22 cellular contexts compared by ENCODE assay signal in the genomic region with DNA sequence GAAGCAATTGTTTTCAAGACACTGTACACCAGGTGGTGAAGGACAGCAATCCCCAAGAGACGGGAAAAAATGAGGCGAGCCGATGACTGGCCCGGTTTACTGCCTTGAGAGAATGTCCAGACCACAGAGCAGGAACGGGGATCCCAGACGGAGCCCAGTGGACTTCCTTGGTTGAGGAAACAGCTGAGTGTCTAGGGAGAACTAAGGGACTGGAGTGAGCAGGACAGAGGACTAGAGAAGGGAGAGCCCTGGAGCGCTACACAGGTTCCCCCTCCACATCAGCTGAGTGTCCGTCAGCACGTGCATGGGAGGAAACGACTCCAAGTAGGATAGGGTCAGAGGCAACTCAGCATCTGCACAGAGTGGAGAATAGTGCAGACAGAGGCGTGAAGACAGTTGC. TPM values are rescaled to one million over a fixed set of nuclear protein-coding genes. Genes with fewer than 3 reads are reported as not detected.
DNase-seq lines count a peak whose midpoint lies in the region; ATAC-seq, FAIRE-seq and TF ChIP-seq lines count a peak whose summit lies in the region.
"Had no signal": no experiment of that assay in that cellular context is flagged by ENCODE, and none has a peak within 500 bp of the region (broad histone marks: within the 10 kb centered on the region; RNA-seq: fewer than 3 reads in every experiment).

No MANE protein-coding gene starts in this region.

- peaks cover 14% of the 10 kb centered on the region for H3K27me3 Mint-ChIP-seq in type B pancreatic cell

- no peak for TF ChIP-seq POLR2A in K562 (conservative IDR thresholded peaks at IDR 0.05)

- no peak overlapping the region for H3K9ac ChIP-seq in K562 (ENCODE audit: insufficient read depth in 1 of 2, low read depth in 2 of 2, low read length in 2 of 2)

- H3K9me3 Mint-ChIP-seq in type B pancreatic cell = peaks cover 11% of the 10 kb centered on the region

- H3K4me2 ChIP-seq in K562 (ENCODE audit: insufficient read depth, low read length) = no peak overlapping the region
- H3K4me2 ChIP-seq: smooth muscle cell had no signal

- TF ChIP-seq RAD21 in K562 (CRISPR knock-in tag; conservative IDR thresholded peaks at IDR 0.05 in 1 of 2, IDR thresholded peaks at IDR 0.05 in 1 of 2) = no peak

- TF ChIP-seq EP300 in K562 (IDR thresholded peaks at IDR 0.05; ENCODE audit: low read length) = no peak

- H3K4me1 ChIP-seq in K562 (replicated peaks in 1 of 2; ENCODE audit: control insufficient read depth in 2 of 2, insufficient read depth in 2 of 2, low read length in 2 of 2) (no peaks in the 10 kb centered on the region; a peak in 1 of 5 replicates), mesodermal cell (ENCODE audit: control insufficient read depth, insufficient read depth, low read length, poor library complexity, severe bottlenecking) (no peaks in the 10 kb centered on the region)

- peaks cover 4 to 7% of the 10 kb centered on the region in 2 experiments; a peak in 3 of 5 replicates for H3K27me3 ChIP-seq in K562 (ENCODE audit: control insufficient read depth in 2 of 2, insufficient read depth in 2 of 2, low read length in 2 of 2)
- H3K27me3 ChIP-seq: tibial nerve had no signal

- intact Hi-C loops in K562 (cut with micrococcal nuclease) = no loop called here

- TF ChIP-seq CTCF in K562 (IDR thresholded peaks at IDR 0.05 in 2 of 3, conservative IDR thresholded peaks at IDR 0.05 in 1 of 3; ENCODE audit: insufficient read depth in 2 of 3, low read depth in 1 of 3, low read length in 3 of 3) (no peak), type B pancreatic cell (conservative IDR thresholded peaks at IDR 0.05) (no peak)

- H3K4me3 ChIP-seq in K562 = no peak overlapping the region
- H3K4me3 ChIP-seq in mesodermal cell (ENCODE audit: extremely low read depth, insufficient read depth, low read length, poor library complexity, severe bottlenecking) = no peak overlapping the region
- H3K4me3 ChIP-seq: coronary artery, smooth muscle cell, tibial nerve had no signal

- in situ Hi-C loops in K562 (cut with MboI) = no loop called here

- no peaks in the 10 kb centered on the region for H3K9me1 ChIP-seq in K562 (ENCODE audit: control insufficient read depth, insufficient read depth, low read length)

- BruUV-seq in K562 (replicated peaks; lab: Mats Ljungman, UMichigan) = no TSS peak

- H3K9me3 ChIP-seq in K562 (replicated peaks; ENCODE audit: control insufficient read depth, insufficient read depth, low read depth, low read length) (peaks cover 14% of the 10 kb centered on the region; the same call in 1 of the 2 replicates), mesodermal cell (ENCODE audit: control insufficient read depth, low read length) (peaks cover 23% of the 10 kb centered on the region)

- POLR2A ChIA-PET in K562 (lab: Yijun Ruan, JAX) = no interaction called here

- H3K36me3 ChIP-seq in K562 (ENCODE audit: control insufficient read depth, insufficient read depth, low read length) (no peaks in the 10 kb centered on the region), mesodermal cell (ENCODE audit: control insufficient read depth, insufficient read depth, low read length) (no peaks in the 10 kb centered on the region)
- H3K36me3 ChIP-seq: tibial nerve had no signal

- H3K4me3 Mint-ChIP-seq in type B pancreatic cell = no peak overlapping the region
- H3K4me3 Mint-ChIP-seq: activated CD8-positive, alpha-beta memory T cell treated with anti-CD3 and anti-CD28 coated beads, Interleukin-2, amount 10 ng/mL, durations not matched to agents 7 days and 5 days; HFFc6 had no signal

- no peaks in the 10 kb centered on the region for H3K79me2 ChIP-seq in K562 (ENCODE audit: control insufficient read depth, insufficient read depth, low read length)

- H2AFZ ChIP-seq in K562 (ENCODE audit: low read depth, low read length) = peak overlapping the region; percentile 1; the same call in 1 of the 2 replicates

- no peaks in the 10 kb centered on the region for H4K20me1 ChIP-seq in K562 (replicated peaks; ENCODE audit: control insufficient read depth, insufficient read depth, low read length)

- ATAC-seq in K562 (peak; percentile 53; the same call in 1 of the 3 replicates), GM19463 (IDR thresholded peaks at IDR 0.05; ENCODE audit: unreplicated experiment) (no peak), GM18520 (IDR thresholded peaks at IDR 0.05; ENCODE audit: unreplicated experiment) (no peak)
- ATAC-seq: activated CD8-positive, alpha-beta memory T cell treated with anti-CD3 and anti-CD28 coated beads, Interleukin-2, amount 10 ng/mL, durations not matched to agents 7 days and 5 days had no signal

- H3K27ac Mint-ChIP-seq in type B pancreatic cell = peak overlapping the region; percentile 17
- H3K27ac Mint-ChIP-seq: activated CD8-positive, alpha-beta memory T cell treated with anti-CD3 and anti-CD28 coated beads, Interleukin-2, amount 10 ng/mL, durations not matched to agents 7 days and 5 days; HFFc6 had no signal

- CTCF ChIA-PET in K562 (lab: Yijun Ruan, JAX; ENCODE audit: low intra/inter-chr PET ratio) = no interaction called here

- peaks cover 13% of the 10 kb centered on the region for H3K4me1 Mint-ChIP-seq in type B pancreatic cell (ENCODE audit: unreplicated experiment)

- no peak for FAIRE-seq in K562 (lab: Jason Lieb, UNC)

- DNase-seq in activated effector memory CD4-positive, alpha-beta T cell treated with anti-CD3 and anti-CD28 coated beads, Interleukin-2, amount 50 U/mL, for 16 hours = peak; percentile 21
- DNase-seq in activated effector memory CD4-positive, alpha-beta T cell treated with Interleukin-2 at 50 U/mL for 16 hours = no peak
- no peak for DNase-seq in K562 (ENCODE audit: extremely low read depth in 1 of 4, low spot score in 3 of 4)
- peak; percentile 59 for DNase-seq in type B pancreatic cell (ENCODE audit: extremely low spot score, unreplicated experiment)
- DNase-seq in NCI-H510A treated with DMSO at 0.1 percent for 48 hours (lab: John Stamatoyannopoulos, UW) = no peak
- DNase-seq: activated CD4-positive, alpha-beta T cell treated with anti-CD3 and anti-CD28 coated beads for 1 hour; activated CD8-positive, alpha-beta memory T cell treated with anti-CD3 and anti-CD28 coated beads, Interleukin-2, amount 10 ng/mL, durations not matched to agents 7 days and 5 days; activated gamma-delta T cell; CD4-positive, alpha-beta memory T cell; DND-41; HFFc6; NCI-H2081; NCI-H82 had no signal

- no peak overlapping the region for H3K27ac ChIP-seq in K562 (ENCODE audit: extremely low read depth, low read depth, low read length)
- H3K27ac ChIP-seq in mesodermal cell (ENCODE audit: low read depth, low read length, severe bottlenecking) = peak overlapping the region; percentile 2
- H3K27ac ChIP-seq: coronary artery had no signal

- WGBS in K562 (ENCODE audit: insufficient coverage, low coverage, missing lambda C conversion rate) = 35% methylated on average over 11 of the region's 11 CpGs
- WGBS in mesodermal cell (ENCODE audit: insufficient coverage in 2 of 2), 2 experiments = 85 to 92% methylated on average over 10 of the region's 11 CpGs

- H3K36me3 Mint-ChIP-seq in type B pancreatic cell = peaks cover 3% of the 10 kb centered on the region
- H3K36me3 Mint-ChIP-seq: activated CD8-positive, alpha-beta memory T cell treated with anti-CD3 and anti-CD28 coated beads, Interleukin-2, amount 10 ng/mL, durations not matched to agents 7 days and 5 days had no signal

RNA-seq across cellular contexts. Expression of gene WDR86, which starts 7.1 kb away (rescaled TPM):
- 0.32 TPM in 1 of 2 replicates, not detected in the other for total RNA-seq in K562 (2011; cell fraction: chromatin; rRNA removed; ENCODE audit: low replicate concordance)
- total RNA-seq in K562 (2011; cell fraction: nucleolus; rRNA removed) = not detected in 2 replicates
- not detected in 2 replicates for total RNA-seq in K562 (2011; cell fraction: nucleoplasm; rRNA removed)
- 0.08 TPM in 1 of 2 replicates, not detected in the other for total RNA-seq in K562 (2014; rRNA removed)
- total RNA-seq in K562 (2014; rRNA removed; fragmentation: Illumina TruSeq; extraction: Trizol) = not detected in 2 replicates
- not detected in 2 replicates for total RNA-seq in K562 (2015; rRNA removed; fragmentation: Illumina TruSeq; extraction: Trizol)
- 0.09 TPM in 1 of 2 replicates, not detected in the other for total RNA-seq in K562 (2021)
- polyA plus RNA-seq in K562 (2011; rRNA removed) = not detected in 2 replicates
- 0.04 TPM in 1 of 2 replicates, not detected in the other for polyA plus RNA-seq in K562 (2011; cell fraction: cytosol; rRNA removed)
- 0.11 and 0.31 TPM in 2 replicates for polyA plus RNA-seq in K562 (2011; cell fraction: nucleus; rRNA removed)
- 0.21 and 0.39 TPM in 2 replicates for polyA plus RNA-seq in K562 (2012)
- polyA plus RNA-seq in K562 (2014; fragmentation: Illumina TruSeq; extraction: Trizol) = not detected in 2 replicates
- not detected for polyA plus RNA-seq in K562 (2014; fragmentation: Nextera tagmentation; extraction: Ambion mirVana)
- polyA plus RNA-seq in K562 (2014; rRNA removed) = 0.05 and 0.24 TPM in 2 replicates
- polyA minus RNA-seq in K562 (2011; rRNA and poly(A)+ RNA removed) = not detected in 2 replicates
- not detected in 2 replicates for polyA minus RNA-seq in K562 (2011; cell fraction: cytosol; rRNA and poly(A)+ RNA removed)
- not detected in 2 replicates for polyA minus RNA-seq in K562 (2011; cell fraction: nucleus; rRNA and poly(A)+ RNA removed)
- polyA plus RNA-seq in mesodermal cell (2013, experiment 1 of 2) = 31.8 TPM
- polyA plus RNA-seq in mesodermal cell (2013, experiment 2 of 2) = 27.7 TPM
- 13.0 and 83.0 TPM in 2 replicates for total RNA-seq in type B pancreatic cell (ENCODE audit: low replicate concordance)
- total RNA-seq: HFFc6; lung microvascular endothelial cell; T-helper 1 cell treated with Interleukin-12 subunit alpha and Interleukin-12 subunit beta and Interleukin-4 antibody, amounts not matched to agents 30 ng/mL and 1 ng/mL, for 36 hours had no signal

RNA-seq across cellular contexts. Expression of gene CRYGN, which starts 23.0 kb away (rescaled TPM):
- total RNA-seq in K562 (2011; cell fraction: chromatin; rRNA removed; ENCODE audit: low replicate concordance) = 0.19 and 0.23 TPM in 2 replicates
- not detected in 2 replicates for total RNA-seq in K562 (2011; cell fraction: nucleolus; rRNA removed)
- total RNA-seq in K562 (2011; cell fraction: nucleoplasm; rRNA removed) = not detected in 2 replicates
- total RNA-seq in K562 (2014; rRNA removed) = not detected in 2 replicates
- not detected in 2 replicates for total RNA-seq in K562 (2014; rRNA removed; fragmentation: Illumina TruSeq; extraction: Trizol)
- total RNA-seq in K562 (2015; rRNA removed; fragmentation: Illumina TruSeq; extraction: Trizol) = not detected in 2 replicates
- not detected in 2 replicates for total RNA-seq in K562 (2021)
- not detected in 2 replicates for polyA plus RNA-seq in K562 (2011; rRNA removed)
- not detected in 2 replicates for polyA plus RNA-seq in K562 (2011; cell fraction: cytosol; rRNA removed)
- polyA plus RNA-seq in K562 (2011; cell fraction: nucleus; rRNA removed) = 0.09 TPM in 1 of 2 replicates, not detected in the other
- not detected in 2 replicates for polyA plus RNA-seq in K562 (2012)
- not detected in 2 replicates for polyA plus RNA-seq in K562 (2014; fragmentation: Illumina TruSeq; extraction: Trizol)
- polyA plus RNA-seq in K562 (2014; fragmentation: Nextera tagmentation; extraction: Ambion mirVana) = not detected
- polyA plus RNA-seq in K562 (2014; rRNA removed) = not detected in 2 replicates
- polyA minus RNA-seq in K562 (2011; rRNA and poly(A)+ RNA removed) = not detected in 2 replicates
- polyA minus RNA-seq in K562 (2011; cell fraction: cytosol; rRNA and poly(A)+ RNA removed) = not detected in 2 replicates
- not detected in 2 replicates for polyA minus RNA-seq in K562 (2011; cell fraction: nucleus; rRNA and poly(A)+ RNA removed)
- polyA plus RNA-seq in mesodermal cell (2013, experiment 1 of 2) = 0.77 TPM
- polyA plus RNA-seq in mesodermal cell (2013, experiment 2 of 2) = 0.40 TPM
- total RNA-seq in type B pancreatic cell (ENCODE audit: low replicate concordance) = 0.67 and 1.3 TPM in 2 replicates
- total RNA-seq: activated CD8-positive, alpha-beta memory T cell treated with anti-CD3 and anti-CD28 coated beads, Interleukin-2, amount 10 ng/mL, durations not matched to agents 7 days and 5 days; CD4-positive, alpha-beta memory T cell; HFFc6; lung microvascular endothelial cell; M059J; smooth muscle cell; T-helper 1 cell treated with Interleukin-12 subunit alpha and Interleukin-12 subunit beta and Interleukin-4 antibody, amounts not matched to agents 30 ng/mL and 1 ng/mL, for 36 hours had no signal

Comparison
In these comparisons a context has a peak if more than half of its experiments do, and no peak if none do; other contexts are left out.
1. DNase-seq: peak in activated effector memory CD4-positive, alpha-beta T cell treated with anti-CD3 and anti-CD28 coated beads, Interleukin-2, amount 50 U/mL, for 16 hours (single experiment) and type B pancreatic cell (single experiment); none in activated effector memory CD4-positive, alpha-beta T cell treated with Interleukin-2 at 50 U/mL for 16 hours (single experiment), K562 (0 of 4) and NCI-H510A treated with DMSO at 0.1 percent for 48 hours (single experiment).
2. RNA of gene WDR86, which starts 7.1 kb away (total RNA-seq): 13.0 to 83.0 TPM in type B pancreatic cell; 0.08 to 0.32 TPM in K562; every median in the first group is over 10 times any median in the second.